In genomic region chr1:204426474-204426873, GRCh38 we compare ENCODE assay signal across 17 cellular contexts. TPM values are rescaled to one million over a fixed set of nuclear protein-coding genes. Genes with fewer than 3 reads are reported as not detected.
DNase-seq lines count a peak whose midpoint lies in the region; ATAC-seq and TF ChIP-seq lines count a peak whose summit lies in the region.
"Had no signal": no experiment of that assay in that cellular context is flagged by ENCODE, and none has a peak within 500 bp of the region (broad histone marks: within the 10 kb centered on the region; RNA-seq: fewer than 3 reads in every experiment).

No MANE protein-coding gene starts in this region.

- 0 out of 3 replicates have a peak overlapping the region, but pooled peaks have one; percentile 7 for H2BK15ac ChIP-seq in IMR-90 (ENCODE audit: low read depth, low read length)

- peaks cover 16% of the 10 kb centered on the region for H3F3A ChIP-seq in smooth muscle cell (ENCODE audit: low read depth)

- no TSS peak for BruUV-seq in IMR-90 (replicated peaks; lab: Mats Ljungman, UMichigan)

- H3K27me3 ChIP-seq in IMR-90 (ENCODE audit: control insufficient read depth, insufficient read depth, low read length) = no peaks in the 10 kb centered on the region
- H3K27me3 ChIP-seq in smooth muscle cell (ENCODE audit: low read depth) = no peaks in the 10 kb centered on the region
- no peaks in the 10 kb centered on the region for H3K27me3 ChIP-seq in ovary

- no peak overlapping the region for H3K56ac ChIP-seq in IMR-90 (ENCODE audit: extremely low read depth, insufficient read depth, low read length)

- in situ Hi-C loops in IMR-90 (cut with MboI; ENCODE audit: low sequenced_read_pairs) = no loop called here

- peaks cover 11% of the 10 kb centered on the region for H3K4me1 Mint-ChIP-seq in activated T-helper 17 cell treated with anti-CD3 and anti-CD28 coated beads, Interleukin-2, amount 50 U/mL, for 72 hours
- peaks cover 5% of the 10 kb centered on the region for H3K4me1 Mint-ChIP-seq in glutamatergic neuron (ENCODE audit: low read depth, unreplicated experiment)

- H3K14ac ChIP-seq in IMR-90 (replicated peaks; ENCODE audit: low read depth, low read length) = 0 out of 2 replicates have a peak overlapping the region, but pooled peaks have one; percentile 11

- no peak overlapping the region for H4K5ac ChIP-seq in IMR-90 (ENCODE audit: low read depth, low read length)

- peaks cover 8% of the 10 kb centered on the region for H3K36me3 ChIP-seq in IMR-90 (ENCODE audit: control insufficient read depth, insufficient read depth, low read length)
- H3K36me3 ChIP-seq in smooth muscle cell (ENCODE audit: low read depth) = no peaks in the 10 kb centered on the region
- no peaks in the 10 kb centered on the region for H3K36me3 ChIP-seq in ovary

- H2BK20ac ChIP-seq in IMR-90 (ENCODE audit: low read depth, low read length) = peak overlapping the region; percentile 26; the same call in 1 of the 2 replicates

- no peak overlapping the region for H3K18ac ChIP-seq in IMR-90 (ENCODE audit: low read depth, low read length)

- H3K4me2 ChIP-seq in IMR-90 (ENCODE audit: low read depth, low read length) = no peak overlapping the region
- H3K4me2 ChIP-seq in smooth muscle cell = peak overlapping the region; percentile 25

- intact Hi-C loops in IMR-90 (cut with micrococcal nuclease) = no loop called here
- intact Hi-C loops in ovary (cut with DNase I) = no loop called here

- POLR2A ChIA-PET in IMR-90 (lab: Charles Lee; ENCODE audit: unreplicated experiment) = no interaction called here

- TF ChIP-seq CTCF in IMR-90 (conservative IDR thresholded peaks at IDR 0.05; ENCODE audit: low read depth, low read length) = no peak
- no peak for TF ChIP-seq CTCF in glutamatergic neuron (IDR thresholded peaks at IDR 0.05; ENCODE audit: partially characterized antibody, unreplicated experiment)
- no peak for TF ChIP-seq CTCF in smooth muscle cell (IDR thresholded peaks at IDR 0.05; ENCODE audit: borderline replicate concordance, insufficient read depth, poor library complexity, severe bottlenecking)
- TF ChIP-seq CTCF in ovary (IDR thresholded peaks at IDR 0.05) = no peak

- H2BK120ac ChIP-seq in IMR-90 (ENCODE audit: low read depth, low read length) = no peak overlapping the region

- peak overlapping the region; percentile 58 for H2AK9ac ChIP-seq in IMR-90 (replicated peaks; ENCODE audit: low read depth, low read length, poor library complexity)

- 0 out of 4 replicates have a peak, but pooled peaks cover 0 to 3% of the 10 kb centered on the region in 2 experiments for H3K79me1 ChIP-seq in IMR-90 (ENCODE audit: low read depth in 1 of 2, low read length in 2 of 2)

- H3K79me2 ChIP-seq in smooth muscle cell (ENCODE audit: low read depth) = no peaks in the 10 kb centered on the region

- H3K9ac ChIP-seq in IMR-90 (ENCODE audit: low read depth, low read length) (no peak overlapping the region), smooth muscle cell (ENCODE audit: low read depth) (no peak overlapping the region)

- H2BK5ac ChIP-seq in IMR-90 (ENCODE audit: low read depth, low read length, poor library complexity, severe bottlenecking) = no peak overlapping the region

- peaks cover 88% of the 10 kb centered on the region for H3K36me3 Mint-ChIP-seq in activated T-helper 17 cell treated with anti-CD3 and anti-CD28 coated beads, Interleukin-2, amount 50 U/mL, for 72 hours (ENCODE audit: low read depth)
- H3K36me3 Mint-ChIP-seq in glutamatergic neuron (ENCODE audit: unreplicated experiment) = peaks cover 28% of the 10 kb centered on the region

- TF ChIP-seq EP300 in ovary (IDR thresholded peaks at IDR 0.05) = no peak

- no peak overlapping the region for H3K27ac ChIP-seq in IMR-90 (ENCODE audit: insufficient read depth, low read length)
- H3K27ac ChIP-seq in smooth muscle cell (ENCODE audit: low read depth) = peak overlapping the region; percentile 64
- no peak overlapping the region for H3K27ac ChIP-seq in ovary
- H3K27ac ChIP-seq: lower lobe of right lung had no signal

- H3K4me3 Mint-ChIP-seq in activated T-helper 17 cell treated with anti-CD3 and anti-CD28 coated beads, Interleukin-2, amount 50 U/mL, for 72 hours = no peak overlapping the region
- H3K4me3 Mint-ChIP-seq in glutamatergic neuron (ENCODE audit: unreplicated experiment) = no peak overlapping the region
- H3K4me3 Mint-ChIP-seq: activated CD8-positive, alpha-beta T cell treated with anti-CD3 and anti-CD28 coated beads for 36 hours; activated naive CD8-positive, alpha-beta T cell treated with anti-CD3 and anti-CD28 coated beads for 36 hours; stimulated activated effector memory CD8-positive, alpha-beta T cell treated with anti-CD3 and anti-CD28 coated beads, Interleukin-12 subunit alpha, Interleukin-12 subunit beta, amount 100 ng/mL, for 72 hours; T-cell had no signal

- no peaks in the 10 kb centered on the region for H3K9me3 Mint-ChIP-seq in activated T-helper 17 cell treated with anti-CD3 and anti-CD28 coated beads, Interleukin-2, amount 50 U/mL, for 72 hours
- H3K9me3 Mint-ChIP-seq in glutamatergic neuron (ENCODE audit: unreplicated experiment) = peaks cover 9% of the 10 kb centered on the region
- H3K9me3 Mint-ChIP-seq: activated CD8-positive, alpha-beta T cell treated with anti-CD3 and anti-CD28 coated beads for 36 hours; activated naive CD8-positive, alpha-beta T cell treated with anti-CD3 and anti-CD28 coated beads for 36 hours; stimulated activated effector memory CD8-positive, alpha-beta T cell treated with anti-CD3 and anti-CD28 coated beads, Interleukin-12 subunit alpha, Interleukin-12 subunit beta, amount 100 ng/mL, for 72 hours; T-cell had no signal

- TF ChIP-seq RAD21 in IMR-90 (IDR thresholded peaks at IDR 0.05; ENCODE audit: low read length) = no peak

- no peak overlapping the region for H3K4ac ChIP-seq in IMR-90 (ENCODE audit: low read depth, low read length)

- no CpG with 5 or more reads among the region's 2 CpGs for WGBS in IMR-90 (ENCODE audit: extremely low coverage in 2 of 2, insufficient read length in 1 of 2), 2 experiments
- 87% methylated on average over 2 of the region's 2 CpGs for WGBS in smooth muscle cell (ENCODE audit: low lambda C conversion rate)
- 94 to 100% (median 94%) methylated on average over 2 of the region's 2 CpGs for WGBS in ovary, 3 donors

- peaks cover 10% of the 10 kb centered on the region for H3K9me1 ChIP-seq in IMR-90 (ENCODE audit: insufficient read depth, low read length)

- H4K91ac ChIP-seq in IMR-90 (ENCODE audit: insufficient read depth, low read depth, low read length) = no peak overlapping the region

- CTCF ChIA-PET in IMR-90 (lab: Yijun Ruan, JAX) = interaction anchor here (1.0 kb wide), 1 partner anchor 28 kb away, joined by 3 read pairs; no protein-coding TSS in a partner anchor

- peak overlapping the region; percentile 74 for H2AFZ ChIP-seq in IMR-90 (replicated peaks; ENCODE audit: low read length, poor library complexity)
- H2AFZ ChIP-seq in smooth muscle cell (ENCODE audit: low read depth) = no peak overlapping the region

- no peak overlapping the region for H3K4me3 ChIP-seq in IMR-90 (ENCODE audit: insufficient read depth, low read depth, low read length)
- no peak overlapping the region for H3K4me3 ChIP-seq in smooth muscle cell
- H3K4me3 ChIP-seq in ovary = no peak overlapping the region
- H3K4me3 ChIP-seq: lower lobe of right lung had no signal

- no peaks in the 10 kb centered on the region for H3K27me3 Mint-ChIP-seq in activated T-helper 17 cell treated with anti-CD3 and anti-CD28 coated beads, Interleukin-2, amount 50 U/mL, for 72 hours
- peaks cover 5% of the 10 kb centered on the region for H3K27me3 Mint-ChIP-seq in glutamatergic neuron (ENCODE audit: unreplicated experiment)
- H3K27me3 Mint-ChIP-seq: activated CD8-positive, alpha-beta T cell treated with anti-CD3 and anti-CD28 coated beads for 36 hours; activated naive CD8-positive, alpha-beta T cell treated with anti-CD3 and anti-CD28 coated beads for 36 hours; T-cell had no signal

- dilution Hi-C loops in IMR-90 (cut with HindIII; ENCODE audit: low sequenced_read_pairs, unreplicated experiment) = no loop called here

- TF ChIP-seq POLR2A in IMR-90 (IDR thresholded peaks at IDR 0.05; ENCODE audit: low read depth, low read length) (no peak), ovary (IDR thresholded peaks at IDR 0.05) (no peak)

- peak overlapping the region; percentile 36 for H3K27ac Mint-ChIP-seq in activated T-helper 17 cell treated with anti-CD3 and anti-CD28 coated beads, Interleukin-2, amount 50 U/mL, for 72 hours
- H3K27ac Mint-ChIP-seq in glutamatergic neuron (ENCODE audit: unreplicated experiment) = peak overlapping the region; percentile 14
- H3K27ac Mint-ChIP-seq: activated CD8-positive, alpha-beta T cell treated with anti-CD3 and anti-CD28 coated beads for 36 hours; activated naive CD8-positive, alpha-beta T cell treated with anti-CD3 and anti-CD28 coated beads for 36 hours; stimulated activated effector memory CD8-positive, alpha-beta T cell treated with anti-CD3 and anti-CD28 coated beads, Interleukin-12 subunit alpha, Interleukin-12 subunit beta, amount 100 ng/mL, for 72 hours; T-cell had no signal

- H4K20me1 ChIP-seq in IMR-90 (ENCODE audit: insufficient read depth, low read length) (no peaks in the 10 kb centered on the region), smooth muscle cell (ENCODE audit: low read depth) (no peaks in the 10 kb centered on the region)

- no peak overlapping the region for H4K8ac ChIP-seq in IMR-90 (ENCODE audit: low read depth in 2 of 2, low read length in 2 of 2)

- no peak overlapping the region for H3K23ac ChIP-seq in IMR-90 (ENCODE audit: low read depth, low read length)

- H2AK5ac ChIP-seq in IMR-90 (ENCODE audit: low read depth, low read length) = peak overlapping the region; percentile 51; the same call in 1 of the 2 replicates

- no peak for ATAC-seq in IMR-90 (ENCODE audit: low read depth)
- ATAC-seq in activated T-helper 17 cell treated with anti-CD3 and anti-CD28 coated beads, Interleukin-2, amount 50 U/mL, for 72 hours (replicated peaks) = no peak
- ATAC-seq: sciatic nerve, T-cell had no signal

- no peak for DNase-seq in IMR-90
- no peak for DNase-seq in glutamatergic neuron
- DNase-seq in smooth muscle cell (lab: John Stamatoyannopoulos, UW; ENCODE audit: unreplicated experiment) = no peak
- DNase-seq in NAMALWA (ENCODE audit: low spot score) = no peak
- DNase-seq in amygdala (lab: John Stamatoyannopoulos, UW) = no peak
- DNase-seq in ovary = no peak
- DNase-seq: activated CD8-positive, alpha-beta T cell treated with anti-CD3 and anti-CD28 coated beads for 36 hours; activated naive CD8-positive, alpha-beta T cell treated with anti-CD3 and anti-CD28 coated beads for 36 hours; C1 segment of cervical spinal cord; Caco-2; lower lobe of right lung; NCI-H1436 treated with DMSO at 0.1 percent for 48 hours; stimulated activated CD4-positive, alpha-beta T cell treated with anti-CD3 and anti-CD28 coated beads, Interleukin-4, amount 100 ng/mL, for 24 hours; T-cell had no signal

- H3K4me1 ChIP-seq in IMR-90 (ENCODE audit: control insufficient read depth, insufficient read depth, low read length) = peaks cover 4% of the 10 kb centered on the region
- no peaks in the 10 kb centered on the region for H3K4me1 ChIP-seq in smooth muscle cell (ENCODE audit: low read depth)
- H3K4me1 ChIP-seq in ovary (ENCODE audit: insufficient read depth) = no peaks in the 10 kb centered on the region
- H3K4me1 ChIP-seq: lower lobe of right lung had no signal

- no peaks in the 10 kb centered on the region for H3K9me3 ChIP-seq in IMR-90 (ENCODE audit: control insufficient read depth, insufficient read depth, low read length)
- H3K9me3 ChIP-seq in smooth muscle cell (replicated peaks; ENCODE audit: low read depth) = no peaks in the 10 kb centered on the region
- no peaks in the 10 kb centered on the region for H3K9me3 ChIP-seq in ovary
- H3K9me3 ChIP-seq: Caco-2, lower lobe of right lung had no signal

RNA-seq across cellular contexts. Expression of gene PPP1R15B, which starts 14.9 kb away (rescaled TPM):
- total RNA-seq in IMR-90 (2012; rRNA removed) (14.9 and 20.3 TPM in 2 replicates), glutamatergic neuron (ENCODE audit: unreplicated experiment) (45.3 TPM), smooth muscle cell (68.1 and 74.8 TPM in 2 replicates), ovary (10 to 100 TPM; 30.7 to 69.5 (median 49.5) TPM)
- polyA plus RNA-seq in IMR-90 (2012; rRNA removed) (14.4 and 15.0 TPM in 2 replicates), smooth muscle cell (24.1 and 25.0 TPM in 2 replicates), ovary (10 to 100 TPM; 16.5 to 19.4 TPM)
- polyA plus RNA-seq in IMR-90 (2012; cell fraction: cytosol; rRNA removed) = 8.7 and 10.7 TPM in 2 replicates
- 6.9 and 17.1 TPM in 2 replicates for polyA plus RNA-seq in IMR-90 (2012; cell fraction: nucleus; rRNA removed; ENCODE audit: low replicate concordance)
- total RNA-seq in activated T-helper 17 cell treated with anti-CD3 and anti-CD28 coated beads, Interleukin-2, amount 50 U/mL, for 72 hours = 10 to 100 TPM; 63.9 to 71.6 TPM
